1 cellular context compared by ENCODE assay signal in genomic region chr1:64392109-64392508, GRCh38.
TF ChIP-seq lines count a peak whose summit lies in the region.

No MANE protein-coding gene starts in this region.

TF ChIP-seq in H1, 55 proteins besides CTCF, POLR2A, EP300 and RAD21:
- no peak for TF ChIP-seq E2F6 (IDR thresholded peaks at IDR 0.05)
- no peak for TF ChIP-seq CHD1 (IDR thresholded peaks at IDR 0.05; ENCODE audit: low read depth, low read length)
- 0 out of 2 replicates have a peak, but pooled peaks have one; percentile 57 for TF ChIP-seq POU5F1 (IDR thresholded peaks at IDR 0.05; ENCODE audit: low read depth, low read length)
- no peak for TF ChIP-seq SP2 (IDR thresholded peaks at IDR 0.05; ENCODE audit: low read length)
- no peak for TF ChIP-seq ASH2L (IDR thresholded peaks at IDR 0.05; ENCODE audit: low read length)
- TF ChIP-seq SAP30 (IDR thresholded peaks at IDR 0.05; ENCODE audit: insufficient read depth, insufficient replicate concordance, low read length), result no peak
- no peak for TF ChIP-seq NRF1 (IDR thresholded peaks at IDR 0.05; ENCODE audit: low read depth, low read length)
TF ChIP-seq in H1: peak in this region for 1.
